Comparison of ENCODE assay signal across 21 cellular contexts in genomic region chr12:9928607-9929006, GRCh38. TPM values are rescaled to one million over a fixed set of nuclear protein-coding genes. Genes with fewer than 3 reads are reported as not detected.
"Had no signal": no experiment of that assay in that cellular context is flagged by ENCODE, and none has a peak within 500 bp of the region (broad histone marks: within the 10 kb centered on the region; RNA-seq: fewer than 3 reads in every experiment).

No MANE protein-coding gene starts in this region.

- H3K36me3 Mint-ChIP-seq: activated naive CD4-positive, alpha-beta T cell treated with anti-CD3 and anti-CD28 coated beads, Interleukin-2, amount 50 U/mL, for 24 hours had no signal

- H3K9me3 Mint-ChIP-seq: activated naive CD4-positive, alpha-beta T cell treated with anti-CD3 and anti-CD28 coated beads, Interleukin-2, amount 50 U/mL, for 24 hours; neural crest cell had no signal

- H3K4me3 ChIP-seq: adrenal gland, breast epithelium, coronary artery, gastroesophageal sphincter, heart left ventricle, left ventricle myocardium inferior, stomach, testis, upper lobe of left lung had no signal

- DNase-seq: activated CD4-positive, alpha-beta T cell treated with anti-CD3 and anti-CD28 coated beads for 1 hour; activated CD4-positive, alpha-beta T cell treated with anti-CD3 and anti-CD28 coated beads, Interleukin-2, amount 50 U/mL, for 48 hours; activated gamma-delta T cell; adrenal gland; heart left ventricle; kidney glomerular epithelial cell; left ventricle myocardium inferior; mammary epithelial cell; midbrain; stomach; testis; upper lobe of left lung; WERI-Rb-1 had no signal

- H3K27ac ChIP-seq: adrenal gland, breast epithelium, coronary artery, gastroesophageal sphincter, heart left ventricle, left ventricle myocardium inferior, stomach, testis, upper lobe of left lung, WERI-Rb-1 had no signal

- H3K27me3 Mint-ChIP-seq: progenitor cell of endocrine pancreas had no signal

- ATAC-seq: gastroesophageal sphincter, heart left ventricle had no signal

- H3K36me3 ChIP-seq: adrenal gland, breast epithelium, gastroesophageal sphincter, heart left ventricle, left ventricle myocardium inferior, stomach, upper lobe of left lung, WERI-Rb-1 had no signal

- H3K4me1 ChIP-seq: breast epithelium, gastroesophageal sphincter, heart left ventricle, left ventricle myocardium inferior, stomach, testis, upper lobe of left lung had no signal

- H3K9me3 ChIP-seq: adrenal gland, breast epithelium, gastroesophageal sphincter, heart left ventricle, left ventricle myocardium inferior, stomach, testis, upper lobe of left lung had no signal

- H3K4me3 Mint-ChIP-seq: activated naive CD4-positive, alpha-beta T cell treated with anti-CD3 and anti-CD28 coated beads, Interleukin-2, amount 50 U/mL, for 24 hours; neural crest cell had no signal

- H3K4me1 Mint-ChIP-seq: neural crest cell had no signal

- H3K27ac Mint-ChIP-seq: activated naive CD4-positive, alpha-beta T cell treated with anti-CD3 and anti-CD28 coated beads, Interleukin-2, amount 50 U/mL, for 24 hours; progenitor cell of endocrine pancreas had no signal

- H3K27me3 ChIP-seq: adrenal gland, breast epithelium, gastroesophageal sphincter, heart left ventricle, stomach, testis, upper lobe of left lung had no signal

- FAIRE-seq: astrocyte had no signal

RNA-seq across cellular contexts. Expression of gene CLEC2A, which starts 3.6 kb away (rescaled TPM):
- total RNA-seq: adrenal gland, breast epithelium, gastroesophageal sphincter, heart left ventricle, left ventricle myocardium inferior, mammary epithelial cell, neural crest cell, osteoblast, progenitor cell of endocrine pancreas, stomach, testis, upper lobe of left lung had no signal

RNA-seq across cellular contexts. Expression of gene CLEC12A, which starts 42.6 kb away (rescaled TPM):
- total RNA-seq: astrocyte, mammary epithelial cell, neural crest cell, progenitor cell of endocrine pancreas had no signal

RNA-seq across cellular contexts. Expression of gene KLRF2, which starts 47.3 kb away (rescaled TPM):
- total RNA-seq: adrenal gland, astrocyte, breast epithelium, gastroesophageal sphincter, heart left ventricle, left ventricle myocardium inferior, mammary epithelial cell, neural crest cell, osteoblast, progenitor cell of endocrine pancreas, stomach, upper lobe of left lung had no signal

RNA-seq across cellular contexts. Expression of gene CLEC2B, which starts 59.5 kb away (rescaled TPM):
- total RNA-seq: astrocyte, progenitor cell of endocrine pancreas had no signal
